In the genomic region with DNA sequence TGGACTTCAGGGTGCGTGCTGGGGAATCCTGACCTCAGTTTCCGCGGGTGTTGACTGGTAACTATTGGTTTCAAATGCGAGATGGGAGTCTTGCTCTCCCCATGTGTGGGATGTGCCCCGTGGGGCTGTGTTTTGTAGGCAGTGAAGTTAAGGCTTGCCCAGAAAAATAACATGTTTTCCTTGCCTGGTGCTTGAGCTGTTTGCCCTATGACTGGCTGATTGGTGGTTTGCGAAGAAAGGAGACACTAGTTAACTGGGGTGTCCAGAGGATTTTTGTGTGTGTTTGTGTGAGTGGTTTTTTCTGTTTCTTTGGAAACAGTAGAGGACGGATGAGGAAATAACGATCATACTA, we compare ENCODE assay signal across 24 cellular contexts.
DNase-seq lines count a peak whose midpoint lies in the region; ATAC-seq, FAIRE-seq and TF ChIP-seq lines count a peak whose summit lies in the region.
"Had no signal": no experiment of that assay in that cellular context is flagged by ENCODE, and none has a peak within 500 bp of the region (broad histone marks: within the 10 kb centered on the region; RNA-seq: fewer than 3 reads in every experiment).

No MANE protein-coding gene starts in this region.

- H3K4me2 ChIP-seq in mammary epithelial cell (ENCODE audit: insufficient read depth, low read depth, low read length), result no peak overlapping the region

- BruUV-seq in mammary epithelial cell (replicated peaks; lab: Mats Ljungman, UMichigan), result no TSS peak

- DNase-seq in mammary epithelial cell (no peak), heart left ventricle (no peak), omental fat pad (ENCODE audit: low spot score) (no peak), uterus (peak; percentile 55 to 57), iPS-NIHi7 (ENCODE audit: extremely low spot score) (no peak), GM19239 (ENCODE audit: insufficient read length, low spot score) (no peak), DMS53 treated with DMSO at 0.1 percent for 48 hours (lab: John Stamatoyannopoulos, UW; ENCODE audit: unreplicated experiment) (no peak)
- DNase-seq: activated CD8-positive, alpha-beta T cell treated with anti-CD3 and anti-CD28 coated beads, Interleukin-2, amount 10 ng/mL, durations not matched to agents 7 days and 5 days; activated naive CD4-positive, alpha-beta T cell; activated T-cell treated with anti-CD3 and anti-CD28 coated beads, Interleukin-2, amount 50 U/mL, for 1 hour; AML-193; DMS79; effector CD8-positive, alpha-beta T cell; Kasumi-1; NCI-H1048; NCI-H2081; NCI-H524 treated with DMSO at 0.1 percent for 48 hours; stimulated activated naive B cell treated with anti-CD40 and anti-IgM and Interleukin-4, amounts not matched to agents 10 μg/mL and 1 μg/mL and 100 μg/mL, for 72 hours; T1000; upper lobe of left lung had no signal

- in situ Hi-C loops in mammary epithelial cell (cut with MboI; ENCODE audit: low sequenced_read_pairs in 2 of 2), result no loop called here

- no peaks in the 10 kb centered on the region for H3K9me3 ChIP-seq in mammary epithelial cell (replicated peaks; ENCODE audit: insufficient read depth, low read length)
- peaks cover 0 to 3% (median 0%) of the 10 kb centered on the region in 12 donors for H3K9me3 ChIP-seq in heart left ventricle
- H3K9me3 ChIP-seq in uterus, result no peaks in the 10 kb centered on the region
- H3K9me3 ChIP-seq: ovary, upper lobe of left lung had no signal

- H3K36me3 ChIP-seq in mammary epithelial cell (ENCODE audit: insufficient read depth, low read length) (no peaks in the 10 kb centered on the region), heart left ventricle (no peaks in the 10 kb centered on the region), uterus (no peaks in the 10 kb centered on the region)
- H3K36me3 ChIP-seq: ovary, upper lobe of left lung had no signal

- H3K9ac ChIP-seq in mammary epithelial cell (ENCODE audit: insufficient read depth, low read length), result no peak overlapping the region

- 9% methylated on average over 8 of the region's 8 CpGs for WGBS in mammary epithelial cell (ENCODE audit: low coverage, missing lambda C conversion rate)
- WGBS in heart left ventricle, 4 donors, result 77 to 86% (median 81%) methylated on average over 8 of the region's 8 CpGs

- H3K27me3 ChIP-seq in mammary epithelial cell (ENCODE audit: insufficient read depth, low read length) (no peaks in the 10 kb centered on the region), heart left ventricle (no peaks in the 10 kb centered on the region), uterus (no peaks in the 10 kb centered on the region)
- H3K27me3 ChIP-seq: ovary, upper lobe of left lung had no signal

- H4K20me1 ChIP-seq in mammary epithelial cell (ENCODE audit: insufficient read depth, low read length), result no peaks in the 10 kb centered on the region

- CTCF ChIA-PET in mammary epithelial cell (lab: Charles Lee; ENCODE audit: low non-redundant PET), result no interaction called here

- TF ChIP-seq POLR2A in heart left ventricle (IDR thresholded peaks at IDR 0.05) (no peak), uterus (IDR thresholded peaks at IDR 0.05) (no peak)

- no peaks in the 10 kb centered on the region for H3K79me2 ChIP-seq in mammary epithelial cell (ENCODE audit: insufficient read depth, low read length)

- dilution Hi-C loops in mammary epithelial cell (cut with HindIII; ENCODE audit: low sequenced_read_pairs), result no loop called here

- H3K4me1 ChIP-seq in mammary epithelial cell (ENCODE audit: insufficient read depth, low read length) (no peaks in the 10 kb centered on the region), heart left ventricle (peaks cover 0 to 22% (median 5%) of the 10 kb centered on the region in 12 donors), uterus (no peaks in the 10 kb centered on the region)
- H3K4me1 ChIP-seq: upper lobe of left lung had no signal

- H2AFZ ChIP-seq in mammary epithelial cell (ENCODE audit: low read depth, low read length), result peak overlapping the region; percentile 10

- ATAC-seq in heart left ventricle, result peak in 3 of 4 donors; percentile 27 to 39 (median 36)
- ATAC-seq in omental fat pad (ENCODE audit: low FRiP score), result peak; percentile 83
- ATAC-seq: activated CD8-positive, alpha-beta T cell treated with anti-CD3 and anti-CD28 coated beads, Interleukin-2, amount 10 ng/mL, durations not matched to agents 7 days and 5 days; HCT116; stimulated activated naive B cell treated with anti-CD40 and anti-IgM and Interleukin-4, amounts not matched to agents 10 μg/mL and 1 μg/mL and 100 μg/mL, for 72 hours had no signal

- intact Hi-C loops in mammary epithelial cell (cut with micrococcal nuclease) (no loop called here), heart left ventricle (cut with DNase I) (no loop called here), uterus (cut with DNase I; ENCODE audit: low total_unique reads) (no loop called here)

- H3K4me3 ChIP-seq in mammary epithelial cell (replicated peaks in 1 of 3; ENCODE audit: insufficient read depth in 1 of 3, low read depth in 2 of 3, low read length in 3 of 3), result no peak overlapping the region
- H3K4me3 ChIP-seq in heart left ventricle, result peak overlapping the region in 2 of 12 donors; percentile 17 to 21
- H3K4me3 ChIP-seq in uterus, result no peak overlapping the region
- H3K4me3 ChIP-seq: lung, ovary, upper lobe of left lung had no signal

- no peak for FAIRE-seq in GM19239 (lab: Jason Lieb, UNC)

- H3K27ac ChIP-seq in mammary epithelial cell (ENCODE audit: insufficient read depth, low read depth, low read length), result no peak overlapping the region
- peak overlapping the region in 9 of 12 donors; percentile 4 to 68 (median 26) for H3K27ac ChIP-seq in heart left ventricle
- peak overlapping the region; percentile 74 to 80 for H3K27ac ChIP-seq in uterus
- H3K27ac ChIP-seq: ovary, RWPE1, upper lobe of left lung had no signal

- TF ChIP-seq CTCF in mammary epithelial cell (conservative IDR thresholded peaks at IDR 0.05 in 1 of 2, IDR thresholded peaks at IDR 0.05 in 1 of 2; ENCODE audit: extremely low read depth in 1 of 2, insufficient read depth in 1 of 2, low read depth in 1 of 2, low read length in 2 of 2), result no peak
- TF ChIP-seq CTCF in heart left ventricle (IDR thresholded peaks at IDR 0.05), result no peak
- TF ChIP-seq CTCF in omental fat pad (IDR thresholded peaks at IDR 0.05), result no peak
- no peak for TF ChIP-seq CTCF in uterus (IDR thresholded peaks at IDR 0.05)

Comparison
In these comparisons a context has a peak if more than half of its experiments do, and no peak if none do; other contexts are left out.
1. DNase-seq: peak in uterus (2 of 2); none in mammary epithelial cell (single experiment), heart left ventricle (0 of 5), omental fat pad (single experiment), iPS-NIHi7 (single experiment), GM19239 (single experiment) and DMS53 treated with DMSO at 0.1 percent for 48 hours (single experiment).